Comparison of ENCODE assay signal across 21 cellular contexts in genomic region chr11:75782540-75783263, GRCh38.
DNase-seq lines count a peak whose midpoint lies in the region; ATAC-seq and TF ChIP-seq lines count a peak whose summit lies in the region.
"Had no signal": no experiment of that assay in that cellular context is flagged by ENCODE, and none has a peak within 500 bp of the region (broad histone marks: within the 10 kb centered on the region; RNA-seq: fewer than 3 reads in every experiment).

No MANE protein-coding gene starts in this region.

- peaks cover 12% of the 10 kb centered on the region for H3K4me1 ChIP-seq in Loucy (ENCODE audit: insufficient read depth, low read length, poor library complexity, severe bottlenecking)
- H3K4me1 ChIP-seq in neutrophil (ENCODE audit: control insufficient read depth in 1 of 2, insufficient read depth in 1 of 2, low read depth in 1 of 2, low read length in 1 of 2), result peaks cover 42 to 43% of the 10 kb centered on the region in 2 experiments

- H3K36me3 ChIP-seq in Loucy (ENCODE audit: insufficient read depth, low read length) (no peaks in the 10 kb centered on the region), neutrophil (peaks cover 64% of the 10 kb centered on the region)

- H3K4me3 ChIP-seq in Loucy (ENCODE audit: low read length, poor library complexity, severe bottlenecking) (no peak overlapping the region), epithelial cell of esophagus (ENCODE audit: low read length) (no peak overlapping the region), neutrophil (ENCODE audit: low read depth in 1 of 2, low read length in 1 of 2) (no peak overlapping the region)
- H3K4me3 ChIP-seq: GM12878, GM23248 had no signal

- H2AFZ ChIP-seq in Loucy (ENCODE audit: low read length), result peak overlapping the region; percentile 84
- H2AFZ ChIP-seq: GM23248 had no signal

- H3K9me2 ChIP-seq in Loucy (replicated peaks; ENCODE audit: low read depth, low read length), result no peaks in the 10 kb centered on the region

- no peaks in the 10 kb centered on the region for H3K79me2 ChIP-seq in Loucy (ENCODE audit: insufficient read depth, low read length)

- H3K27ac ChIP-seq in neutrophil, result peak overlapping the region; percentile 2
- H3K27ac ChIP-seq: GM23248 had no signal

- H3K27me3 ChIP-seq in Loucy (ENCODE audit: insufficient read depth, low read length, poor library complexity, severe bottlenecking) (no peaks in the 10 kb centered on the region), neutrophil (no peaks in the 10 kb centered on the region)

- H4K20me1 ChIP-seq in Loucy (ENCODE audit: insufficient read depth, low read length, poor library complexity, severe bottlenecking), result no peaks in the 10 kb centered on the region

- H3K9ac ChIP-seq in Loucy (ENCODE audit: low read depth, low read length, poor library complexity, severe bottlenecking), result no peak overlapping the region
- H3K9ac ChIP-seq: GM23248 had no signal

- H3F3A ChIP-seq in Loucy (ENCODE audit: low read depth), result no peaks in the 10 kb centered on the region

- DNase-seq in EL (peak; percentile 29), epithelial cell of esophagus (ENCODE audit: low read depth) (peak; percentile 63), MV-4-11 (lab: John Stamatoyannopoulos, UW) (no peak), NCI-H1436 (lab: John Stamatoyannopoulos, UW) (no peak)
- DNase-seq: CD4-positive, alpha-beta T cell; DMS79; GDM1; GM23248; NCI-H1417 treated with DMSO at 0.1 percent for 48 hours; NCI-H2029; NCI-H2171 treated with DMSO at 0.1 percent for 48 hours; NCI-H446 treated with DMSO at 0.1 percent for 48 hours; NK-92 treated with Interleukin-12 subunit alpha and Interleukin-12 subunit beta, amount 100 ng/mL, for 24 hours; SHP77; T-helper 1 cell had no signal

- no peak for TF ChIP-seq CTCF in Loucy (conservative IDR thresholded peaks at IDR 0.05; ENCODE audit: low read length)
- TF ChIP-seq CTCF in epithelial cell of esophagus (IDR thresholded peaks at IDR 0.05; ENCODE audit: insufficient read depth, low read depth, low read length, missing control alignments), result no peak
- TF ChIP-seq CTCF in neutrophil (IDR thresholded peaks at IDR 0.05), result no peak

- no peaks in the 10 kb centered on the region for H3K9me3 ChIP-seq in Loucy (ENCODE audit: insufficient read depth, low read depth, low read length)
- H3K9me3 ChIP-seq in neutrophil, result no peaks in the 10 kb centered on the region

- peak overlapping the region; percentile 32 for H3K4me2 ChIP-seq in Loucy (ENCODE audit: low read depth, low read length, poor library complexity, severe bottlenecking)

- ATAC-seq in HG03280 (IDR thresholded peaks at IDR 0.05; ENCODE audit: unreplicated experiment) (no peak), GM21526 (IDR thresholded peaks at IDR 0.05; ENCODE audit: low FRiP score, unreplicated experiment) (no peak)
- ATAC-seq: GM12878, SK-N-SH treated with all-trans-retinoic acid at 6 μM for 48 hours had no signal

Comparison
In these comparisons a context has a peak if more than half of its experiments do, and no peak if none do; other contexts are left out.
1. DNase-seq: peak in EL (single experiment) and epithelial cell of esophagus (single experiment); none in MV-4-11 (single experiment) and NCI-H1436 (single experiment).